In genomic region chr22:30299322-30299721, GRCh38 we compare ENCODE assay signal across 18 cellular contexts. TPM values are rescaled to one million over a fixed set of nuclear protein-coding genes. Genes with fewer than 3 reads are reported as not detected.
DNase-seq lines count a peak whose midpoint lies in the region; ATAC-seq and TF ChIP-seq lines count a peak whose summit lies in the region.
"Had no signal": no experiment of that assay in that cellular context is flagged by ENCODE, and none has a peak within 500 bp of the region (broad histone marks: within the 10 kb centered on the region; RNA-seq: fewer than 3 reads in every experiment).

No MANE protein-coding gene starts in this region.

- H2BK5ac ChIP-seq in mesenchymal stem cell (ENCODE audit: low read depth, low read length, poor library complexity, severe bottlenecking), result no peak overlapping the region

- peaks cover 20% of the 10 kb centered on the region for H3K79me2 ChIP-seq in smooth muscle cell (ENCODE audit: low read depth)

- no peak overlapping the region for H3K18ac ChIP-seq in mesenchymal stem cell (ENCODE audit: low read depth in 1 of 2, low read length in 2 of 2)

- peaks cover 83% of the 10 kb centered on the region for H3K4me1 Mint-ChIP-seq in CD4-positive, alpha-beta T cell (ENCODE audit: low read depth)
- H3K4me1 Mint-ChIP-seq in central memory CD8-positive, alpha-beta T cell, result peaks cover 49% of the 10 kb centered on the region

- CTCF ChIA-PET in CD4-positive, alpha-beta T cell (lab: Charles Lee), result interaction anchor here (2.4 kb wide), 1 partner anchor 11 kb away, joined by 12 read pairs; the partner anchor contains the start of gene CASTOR1

- DNase-seq in CD4-positive, alpha-beta T cell, result no peak
- no peak for DNase-seq in central memory CD8-positive, alpha-beta T cell (ENCODE audit: low spot score in 2 of 2)
- no peak for DNase-seq in smooth muscle cell (lab: John Stamatoyannopoulos, UW; ENCODE audit: unreplicated experiment)
- DNase-seq in mesenchymal stem cell, result no peak
- DNase-seq in cortex of kidney (lab: John Stamatoyannopoulos, UW), result no peak
- DNase-seq: activated CD4-positive, alpha-beta T cell treated with anti-CD3 and anti-CD28 coated beads for 4 hours; amniotic stem cell; foreskin fibroblast; kidney; mammary epithelial cell; NCI-H510A treated with DMSO at 0.1 percent for 48 hours; stimulated activated CD8-positive, alpha-beta memory T cell treated with anti-CD3 and anti-CD28 coated beads, Interleukin-4, amount 100 ng/mL, for 48 hours had no signal

- intact Hi-C loops in CD4-positive, alpha-beta T cell (cut with DNase I, micrococcal nuclease), result no loop called here

- H4K8ac ChIP-seq in mesenchymal stem cell (ENCODE audit: low read length), result no peak overlapping the region

- H3K27me3 ChIP-seq in BLaER1 (no peaks in the 10 kb centered on the region), smooth muscle cell (ENCODE audit: low read depth) (no peaks in the 10 kb centered on the region), mesenchymal stem cell (ENCODE audit: control insufficient read depth in 1 of 2, insufficient read depth in 1 of 2, low read length in 2 of 2) (no peaks in the 10 kb centered on the region)
- H3K27me3 ChIP-seq in CD4-positive, alpha-beta T cell (ENCODE audit: control insufficient read depth, insufficient read depth, low read length), result no peaks in the 10 kb centered on the region

- H2BK12ac ChIP-seq in mesenchymal stem cell (ENCODE audit: low read length in 2 of 2), result no peak overlapping the region

- H2BK15ac ChIP-seq in mesenchymal stem cell (ENCODE audit: low read depth, poor library complexity, severe bottlenecking), result no peak overlapping the region

- H3K9me3 Mint-ChIP-seq in CD4-positive, alpha-beta T cell, result no peaks in the 10 kb centered on the region
- no peaks in the 10 kb centered on the region for H3K9me3 Mint-ChIP-seq in central memory CD8-positive, alpha-beta T cell

- 98% methylated on average over 13 of the region's 13 CpGs for WGBS in smooth muscle cell (ENCODE audit: low lambda C conversion rate)
- 98% methylated on average over 13 of the region's 13 CpGs for WGBS in mesenchymal stem cell

- H2AFZ ChIP-seq in smooth muscle cell (ENCODE audit: low read depth) (no peak overlapping the region), mesenchymal stem cell (ENCODE audit: low read depth, low read length) (no peak overlapping the region)

- H3K27ac ChIP-seq in BLaER1 (peak overlapping the region; percentile 70; the same call in 1 of the 2 replicates), smooth muscle cell (ENCODE audit: low read depth) (peak overlapping the region; percentile 23), mesenchymal stem cell (ENCODE audit: low read length, poor library complexity, severe bottlenecking) (no peak overlapping the region)
- peak overlapping the region; percentile 86 for H3K27ac ChIP-seq in CD4-positive, alpha-beta T cell (ENCODE audit: low read depth, low read length)

- H3K4me1 ChIP-seq in BLaER1, result peaks cover 99% of the 10 kb centered on the region
- no peaks in the 10 kb centered on the region for H3K4me1 ChIP-seq in smooth muscle cell (ENCODE audit: low read depth)
- H3K4me1 ChIP-seq in mesenchymal stem cell (ENCODE audit: control insufficient read depth, insufficient read depth, low read depth, low read length), result peaks cover 18% of the 10 kb centered on the region

- peak overlapping the region; percentile 25 for H3K4me3 Mint-ChIP-seq in CD4-positive, alpha-beta T cell
- H3K4me3 Mint-ChIP-seq in central memory CD8-positive, alpha-beta T cell, result no peak overlapping the region

- H3K27ac Mint-ChIP-seq in CD4-positive, alpha-beta T cell, result peak overlapping the region; percentile 83
- peak overlapping the region; percentile 64 for H3K27ac Mint-ChIP-seq in central memory CD8-positive, alpha-beta T cell (ENCODE audit: low read depth)

- POLR2A ChIA-PET in CD4-positive, alpha-beta T cell (lab: Charles Lee), result interaction anchor here (11.8 kb wide), 1 partner anchor 8 kb away, joined by 268 read pairs; the partner anchor contains the start of gene CASTOR1

- H3K79me1 ChIP-seq in mesenchymal stem cell (replicated peaks; ENCODE audit: low read length, poor library complexity, severe bottlenecking), result peaks cover 66% of the 10 kb centered on the region

- H3K9ac ChIP-seq in BLaER1, result peak overlapping the region; percentile 55; the same call in 1 of the 2 replicates
- H3K9ac ChIP-seq in smooth muscle cell (ENCODE audit: low read depth), result no peak overlapping the region
- no peak overlapping the region for H3K9ac ChIP-seq in mesenchymal stem cell (ENCODE audit: low read length)

- H3K4me2 ChIP-seq in BLaER1 (peak overlapping the region; percentile 82), smooth muscle cell (no peak overlapping the region), mesenchymal stem cell (ENCODE audit: low read length, poor library complexity, severe bottlenecking) (no peak overlapping the region)

- no peak overlapping the region for H3K4me3 ChIP-seq in BLaER1
- H3K4me3 ChIP-seq in smooth muscle cell, result no peak overlapping the region
- H3K4me3 ChIP-seq in mesenchymal stem cell (ENCODE audit: insufficient read depth in 1 of 2, low read depth in 1 of 2, low read length in 2 of 2), result no peak overlapping the region

- no peak overlapping the region for H3K4ac ChIP-seq in mesenchymal stem cell (ENCODE audit: low read depth in 1 of 2, low read length in 2 of 2)

- TF ChIP-seq CTCF in CD4-positive, alpha-beta T cell (IDR thresholded peaks at IDR 0.05), result no peak
- TF ChIP-seq CTCF in smooth muscle cell (IDR thresholded peaks at IDR 0.05; ENCODE audit: borderline replicate concordance, insufficient read depth, poor library complexity, severe bottlenecking), result no peak

- no peak overlapping the region for H2BK120ac ChIP-seq in mesenchymal stem cell (ENCODE audit: low read depth, low read length)

- H3K27me3 Mint-ChIP-seq in CD4-positive, alpha-beta T cell, result no peaks in the 10 kb centered on the region
- H3K27me3 Mint-ChIP-seq in central memory CD8-positive, alpha-beta T cell, result no peaks in the 10 kb centered on the region

- H3F3A ChIP-seq in smooth muscle cell (ENCODE audit: low read depth), result peaks cover 15% of the 10 kb centered on the region

- no peak for ATAC-seq in CD4-positive, alpha-beta T cell (ENCODE audit: poor library complexity)
- no peak for ATAC-seq in central memory CD8-positive, alpha-beta T cell (replicated peaks; ENCODE audit: extremely low read depth, poor library complexity, severe bottlenecking)
- no peak for ATAC-seq in HG02610 (IDR thresholded peaks at IDR 0.05; ENCODE audit: unreplicated experiment)

- no peak overlapping the region for H3K23ac ChIP-seq in mesenchymal stem cell (ENCODE audit: low read length in 2 of 2)

- H3K36me3 ChIP-seq in BLaER1, result peaks cover 63% of the 10 kb centered on the region
- H3K36me3 ChIP-seq in smooth muscle cell (ENCODE audit: low read depth), result no peaks in the 10 kb centered on the region
- peaks cover 81 to 91% of the 10 kb centered on the region in 2 experiments for H3K36me3 ChIP-seq in mesenchymal stem cell (ENCODE audit: control insufficient read depth in 1 of 2, insufficient read depth in 2 of 2, low read depth in 1 of 2, low read length in 2 of 2)

- H4K20me1 ChIP-seq in BLaER1 (no peaks in the 10 kb centered on the region), smooth muscle cell (ENCODE audit: low read depth) (peaks cover 100% of the 10 kb centered on the region)

- peaks cover 89% of the 10 kb centered on the region for H3K36me3 Mint-ChIP-seq in CD4-positive, alpha-beta T cell (ENCODE audit: low read depth)
- H3K36me3 Mint-ChIP-seq in central memory CD8-positive, alpha-beta T cell (ENCODE audit: insufficient read depth), result peaks cover 24% of the 10 kb centered on the region

- H3K9me3 ChIP-seq in BLaER1 (no peaks in the 10 kb centered on the region), smooth muscle cell (replicated peaks; ENCODE audit: low read depth) (no peaks in the 10 kb centered on the region), mesenchymal stem cell (ENCODE audit: control insufficient read depth, low read length) (no peaks in the 10 kb centered on the region)
- no peaks in the 10 kb centered on the region for H3K9me3 ChIP-seq in CD4-positive, alpha-beta T cell (ENCODE audit: control insufficient read depth, low read length)

- no peak overlapping the region for H2AK5ac ChIP-seq in mesenchymal stem cell (ENCODE audit: low read length, severe bottlenecking)

- H3K14ac ChIP-seq in mesenchymal stem cell (ENCODE audit: low read length in 2 of 2), result no peak overlapping the region

- no peak overlapping the region for H4K91ac ChIP-seq in mesenchymal stem cell (ENCODE audit: low read length)

RNA-seq across cellular contexts. Expression of gene CASTOR1, which starts 10.0 kb away (rescaled TPM):
- total RNA-seq in CD4-positive, alpha-beta T cell, result 1 to 10 TPM; 7.9 to 8.8 TPM
- total RNA-seq in smooth muscle cell, result 9.8 and 16.1 TPM in 2 replicates
- 21.8 and 22.6 TPM in 2 replicates for polyA plus RNA-seq in smooth muscle cell
- polyA plus RNA-seq in mesenchymal stem cell (2013, experiment 1 of 2), result 9.7 TPM
- 8.7 TPM for polyA plus RNA-seq in mesenchymal stem cell (2013, experiment 2 of 2)

RNA-seq across cellular contexts. Expression of gene TBC1D10A, which starts 27.4 kb away (rescaled TPM):
- total RNA-seq in CD4-positive, alpha-beta T cell, result 10 to 100 TPM; 38.9 to 41.8 TPM
- 16.8 and 23.0 TPM in 2 replicates for total RNA-seq in smooth muscle cell
- polyA plus RNA-seq in smooth muscle cell, result 51.1 and 57.6 TPM in 2 replicates
- 15.7 TPM for polyA plus RNA-seq in mesenchymal stem cell (2013, experiment 1 of 2)
- 14.0 TPM for polyA plus RNA-seq in mesenchymal stem cell (2013, experiment 2 of 2)

RNA-seq across cellular contexts. Expression of gene OSM, which starts 32.7 kb away (rescaled TPM):
- total RNA-seq in CD4-positive, alpha-beta T cell, result 10 to 100 TPM; 13.9 to 16.7 TPM
- 0.27 and 1.5 TPM in 2 replicates for total RNA-seq in smooth muscle cell
- 0.14 and 1.0 TPM in 2 replicates for polyA plus RNA-seq in smooth muscle cell
- not detected for polyA plus RNA-seq in mesenchymal stem cell (2013, experiment 1 of 2)
- polyA plus RNA-seq in mesenchymal stem cell (2013, experiment 2 of 2), result not detected
- total RNA-seq: dermis microvascular lymphatic vessel endothelial cell, endothelial cell of umbilical vein, mammary epithelial cell, myocyte had no signal
- polyA plus RNA-seq: endothelial cell of umbilical vein, mammary epithelial cell had no signal

RNA-seq across cellular contexts. Expression of gene LIF, which starts 52.8 kb away (rescaled TPM):
- total RNA-seq in CD4-positive, alpha-beta T cell, result under 1 TPM; 0.17 to 0.30 TPM
- 29.9 and 40.6 TPM in 2 replicates for total RNA-seq in smooth muscle cell
- 28.9 and 31.2 TPM in 2 replicates for polyA plus RNA-seq in smooth muscle cell
- 10.2 TPM for polyA plus RNA-seq in mesenchymal stem cell (2013, experiment 1 of 2)
- 9.7 TPM for polyA plus RNA-seq in mesenchymal stem cell (2013, experiment 2 of 2)
- total RNA-seq: temporal lobe had no signal

RNA-seq across cellular contexts. Expression of gene SF3A1, which starts 57.4 kb away (rescaled TPM):
- 100 to 1,000 TPM; 335 to 388 TPM for total RNA-seq in CD4-positive, alpha-beta T cell
- 46.0 and 55.0 TPM in 2 replicates for total RNA-seq in smooth muscle cell
- polyA plus RNA-seq in smooth muscle cell, result 86.7 and 86.9 TPM in 2 replicates
- 106 TPM for polyA plus RNA-seq in mesenchymal stem cell (2013, experiment 1 of 2)
- 105 TPM for polyA plus RNA-seq in mesenchymal stem cell (2013, experiment 2 of 2)
